ENCODE assay signal across 23 cellular contexts in the genomic region with DNA sequence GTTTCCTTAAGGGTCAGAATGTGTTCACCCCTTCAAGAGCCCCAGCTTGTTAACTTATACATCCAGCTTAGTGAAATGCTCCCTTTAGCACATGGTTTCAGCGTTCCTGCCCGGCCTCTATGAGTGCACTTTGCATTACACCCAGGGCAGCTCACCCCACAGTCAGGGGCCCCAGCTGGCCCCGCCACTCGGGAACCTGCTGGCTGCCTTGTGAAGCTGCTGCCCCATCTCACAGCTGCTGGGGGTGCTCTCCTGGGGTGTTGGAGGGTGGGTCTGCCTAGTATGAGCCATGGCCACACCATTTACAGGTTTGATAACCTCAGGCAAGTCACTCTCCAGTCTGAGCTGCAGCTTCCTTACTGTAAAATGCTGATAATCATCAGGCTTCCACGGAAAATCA. TPM values are rescaled to one million over a fixed set of nuclear protein-coding genes. Genes with fewer than 3 reads are reported as not detected.
DNase-seq lines count a peak whose midpoint lies in the region; ATAC-seq and TF ChIP-seq lines count a peak whose summit lies in the region.
"Had no signal": no experiment of that assay in that cellular context is flagged by ENCODE, and none has a peak within 500 bp of the region (broad histone marks: within the 10 kb centered on the region; RNA-seq: fewer than 3 reads in every experiment).

No MANE protein-coding gene starts in this region.

- peaks cover 39 to 84% of the 10 kb centered on the region in 2 donors for H3K36me3 Mint-ChIP-seq in CD14-positive monocyte
- no peaks in the 10 kb centered on the region for H3K36me3 Mint-ChIP-seq in activated T-helper 17 cell treated with anti-CD3 and anti-CD28 coated beads, Interleukin-2, amount 50 U/mL, for 72 hours (ENCODE audit: low read depth)
- H3K36me3 Mint-ChIP-seq: natural killer cell had no signal

- WGBS in testis, 2 donors: 71 to 83% methylated on average over 5 of the region's 5 CpGs

- H3K27me3 Mint-ChIP-seq in CD14-positive monocyte (ENCODE audit: low read depth in 3 of 3): peaks cover 0 to 3% (median 2%) of the 10 kb centered on the region in 3 donors
- no peaks in the 10 kb centered on the region for H3K27me3 Mint-ChIP-seq in activated T-helper 17 cell treated with anti-CD3 and anti-CD28 coated beads, Interleukin-2, amount 50 U/mL, for 72 hours
- H3K27me3 Mint-ChIP-seq: activated CD4-positive, alpha-beta T cell treated with anti-CD3 and anti-CD28 coated beads for 36 hours; CD4-positive, alpha-beta memory T cell; stimulated activated naive CD8-positive, alpha-beta T cell treated with anti-CD3 and anti-CD28 coated beads, Interleukin-15, amount 100 ng/mL, for 72 hours; T-helper 17 cell had no signal

- no peak for ATAC-seq in activated T-helper 17 cell treated with anti-CD3 and anti-CD28 coated beads, Interleukin-2, amount 50 U/mL, for 72 hours (replicated peaks)
- ATAC-seq in lower lobe of right lung: no peak
- ATAC-seq in GM19397 (IDR thresholded peaks at IDR 0.05; ENCODE audit: unreplicated experiment): no peak
- ATAC-seq: activated CD4-positive, alpha-beta T cell treated with anti-CD3 and anti-CD28 coated beads for 36 hours; left colon; stimulated activated naive CD8-positive, alpha-beta T cell treated with anti-CD3 and anti-CD28 coated beads, Interleukin-15, amount 100 ng/mL, for 72 hours; T-helper 17 cell had no signal

- H3K4me3 Mint-ChIP-seq in CD14-positive monocyte: peak overlapping the region in 1 of 2 donors; percentile 83
- no peak overlapping the region for H3K4me3 Mint-ChIP-seq in activated T-helper 17 cell treated with anti-CD3 and anti-CD28 coated beads, Interleukin-2, amount 50 U/mL, for 72 hours
- H3K4me3 Mint-ChIP-seq: activated CD4-positive, alpha-beta T cell treated with anti-CD3 and anti-CD28 coated beads for 36 hours; CD4-positive, alpha-beta memory T cell; natural killer cell; stimulated activated naive CD8-positive, alpha-beta T cell treated with anti-CD3 and anti-CD28 coated beads, Interleukin-15, amount 100 ng/mL, for 72 hours had no signal

- H3K4me1 ChIP-seq in lower lobe of right lung (peaks cover 36% of the 10 kb centered on the region), subcutaneous abdominal adipose tissue (ENCODE audit: control insufficient read depth in 5 of 5, insufficient read depth in 5 of 5, low read length in 5 of 5) (peaks cover 0 to 70% (median 35%) of the 10 kb centered on the region in 5 donors), testis (peaks cover 7% of the 10 kb centered on the region)

- no peaks in the 10 kb centered on the region for H3K36me3 ChIP-seq in lower lobe of right lung
- H3K36me3 ChIP-seq in subcutaneous abdominal adipose tissue (ENCODE audit: control insufficient read depth in 5 of 5, insufficient read depth in 5 of 5, low read length in 5 of 5): peaks cover 0 to 6% (median 0%) of the 10 kb centered on the region in 5 donors
- no peaks in the 10 kb centered on the region for H3K36me3 ChIP-seq in testis (ENCODE audit: low read depth, missing control alignments)
- H3K36me3 ChIP-seq: cardiac muscle cell, pancreas had no signal

- no peak for TF ChIP-seq CTCF in CD14-positive monocyte (IDR thresholded peaks at IDR 0.05)
- no peak for TF ChIP-seq CTCF in lower lobe of right lung (IDR thresholded peaks at IDR 0.05)
- no peak for TF ChIP-seq CTCF in testis (IDR thresholded peaks at IDR 0.05)

- H3K27ac ChIP-seq in lower lobe of right lung (peak overlapping the region; percentile 18), subcutaneous abdominal adipose tissue (ENCODE audit: low read depth, low read length) (peak overlapping the region; percentile 30), testis (no peak overlapping the region)
- H3K27ac ChIP-seq: cardiac muscle cell, pancreas had no signal

- H3K4me1 Mint-ChIP-seq in CD14-positive monocyte: peaks cover 95% of the 10 kb centered on the region
- H3K4me1 Mint-ChIP-seq in activated T-helper 17 cell treated with anti-CD3 and anti-CD28 coated beads, Interleukin-2, amount 50 U/mL, for 72 hours: peaks cover 10% of the 10 kb centered on the region

- H3K9me3 ChIP-seq in lower lobe of right lung: no peaks in the 10 kb centered on the region
- peaks cover 0 to 7% (median 0%) of the 10 kb centered on the region in 5 donors for H3K9me3 ChIP-seq in subcutaneous abdominal adipose tissue (ENCODE audit: control insufficient read depth in 5 of 5, low read length in 5 of 5)
- H3K9me3 ChIP-seq in testis: no peaks in the 10 kb centered on the region
- H3K9me3 ChIP-seq: pancreas, SK-N-SH had no signal

- peaks cover 0 to 9% (median 3%) of the 10 kb centered on the region in 7 donors for H3K9me3 Mint-ChIP-seq in CD14-positive monocyte
- H3K9me3 Mint-ChIP-seq in activated T-helper 17 cell treated with anti-CD3 and anti-CD28 coated beads, Interleukin-2, amount 50 U/mL, for 72 hours: no peaks in the 10 kb centered on the region
- H3K9me3 Mint-ChIP-seq: CD4-positive, alpha-beta memory T cell; natural killer cell; stimulated activated naive CD8-positive, alpha-beta T cell treated with anti-CD3 and anti-CD28 coated beads, Interleukin-15, amount 100 ng/mL, for 72 hours had no signal

- DNase-seq in CD14-positive monocyte (ENCODE audit: low spot score): no peak
- no peak for DNase-seq in lower lobe of right lung
- DNase-seq in stimulated activated CD4-positive, alpha-beta T cell treated with anti-CD3 and anti-CD28 coated beads, Interleukin-4, amount 100 ng/mL, for 4 hours: no peak
- DNase-seq in testis: no peak
- DNase-seq: activated CD4-positive, alpha-beta T cell treated with anti-CD3 and anti-CD28 coated beads for 36 hours; activated naive CD4-positive, alpha-beta T cell treated with anti-CD3 and anti-CD28 coated beads, Interleukin-2, amount 50 U/mL, for 16 hours; activated T-cell treated with anti-CD3 and anti-CD28 coated beads, Interleukin-2, amount 50 U/mL, for 48 hours; CD4-positive, alpha-beta memory T cell; HCEC 1CT; Karpas-422; natural killer cell; NCI-H1694; NCI-H524 treated with DMSO at 0.1 percent for 48 hours; pancreas; RPMI8226; SK-N-SH; stimulated activated naive CD8-positive, alpha-beta T cell treated with anti-CD3 and anti-CD28 coated beads, Interleukin-15, amount 100 ng/mL, for 72 hours; T-helper 17 cell had no signal

- peaks cover 29% of the 10 kb centered on the region for H3K27me3 ChIP-seq in lower lobe of right lung (ENCODE audit: low read depth)
- H3K27me3 ChIP-seq in subcutaneous abdominal adipose tissue (ENCODE audit: control insufficient read depth in 5 of 5, insufficient read depth in 4 of 5, low read length in 5 of 5): peaks cover 0 to 7% (median 0%) of the 10 kb centered on the region in 5 donors
- no peaks in the 10 kb centered on the region for H3K27me3 ChIP-seq in testis
- H3K27me3 ChIP-seq: cardiac muscle cell, pancreas had no signal

- peak overlapping the region; percentile 95 to 100 (median 98) for H3K27ac Mint-ChIP-seq in CD14-positive monocyte
- H3K27ac Mint-ChIP-seq in activated T-helper 17 cell treated with anti-CD3 and anti-CD28 coated beads, Interleukin-2, amount 50 U/mL, for 72 hours: peak overlapping the region; percentile 12
- H3K27ac Mint-ChIP-seq: natural killer cell had no signal

- intact Hi-C loops in CD14-positive monocyte (cut with micrococcal nuclease): loop anchor here (5.0 to 10.0 kb wide), 2 partner anchors 33 to 75 kb away; a partner anchor contains a TSS
- intact Hi-C loops in lower lobe of right lung (cut with DNase I): no loop called here
- intact Hi-C loops in testis (cut with DNase I; ENCODE audit: low total_unique reads): no loop called here

- H3K9ac ChIP-seq in subcutaneous abdominal adipose tissue (ENCODE audit: low read length in 5 of 5): no peak overlapping the region
- H3K9ac ChIP-seq: SK-N-SH had no signal

- no peak overlapping the region for H3K4me3 ChIP-seq in lower lobe of right lung
- no peak overlapping the region for H3K4me3 ChIP-seq in subcutaneous abdominal adipose tissue (ENCODE audit: low read depth in 1 of 5, low read length in 5 of 5)
- no peak overlapping the region for H3K4me3 ChIP-seq in testis
- H3K4me3 ChIP-seq: cardiac muscle cell, pancreas had no signal

- TF ChIP-seq POLR2A in testis (IDR thresholded peaks at IDR 0.05): no peak

RNA-seq across cellular contexts. Expression of a gene that starts 32.2 kb away (rescaled TPM):
- polyA plus RNA-seq in CD14-positive monocyte (10 to 100 TPM; 10.6 to 25.5 TPM), testis (ENCODE audit: insufficient read depth, low read depth, low replicate concordance) (1.3 TPM)
- total RNA-seq in activated T-helper 17 cell treated with anti-CD3 and anti-CD28 coated beads, Interleukin-2, amount 50 U/mL, for 72 hours: 1 to 10 TPM; 3.3 to 4.0 TPM
- total RNA-seq in lower lobe of right lung (9.6 TPM), testis (1 to 10 TPM in 1 of 2 donors, under 1 TPM in 1; 0.47 to 1.4 TPM)

Comparison
In these comparisons a context has a peak if more than half of its experiments do, and no peak if none do; other contexts are left out.
1. H3K27ac ChIP-seq: peak in lower lobe of right lung (single experiment) and subcutaneous abdominal adipose tissue (single experiment); none in testis (0 of 2).
2. intact Hi-C loops: an anchor here in CD14-positive monocyte (5.0 to 10.0 kb wide); none called in lower lobe of right lung and testis.